In the genomic region with DNA sequence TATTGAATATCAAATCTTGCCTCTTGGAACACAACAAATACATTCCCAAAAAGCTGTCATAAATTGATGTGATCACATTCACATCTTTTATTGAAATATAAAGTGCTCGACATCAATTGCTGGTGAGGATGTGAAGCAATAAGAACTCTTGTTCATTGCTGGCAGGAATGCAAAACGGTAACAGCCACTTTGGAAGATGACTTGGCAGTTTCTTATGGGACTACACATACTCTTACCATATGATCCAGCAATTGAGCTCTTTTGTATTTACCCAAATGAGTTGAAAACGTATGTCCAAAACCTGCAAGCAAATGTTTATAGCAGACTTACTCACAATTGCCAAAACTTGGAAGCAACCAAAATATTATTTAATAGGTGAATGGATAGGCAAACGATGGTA, we compare ENCODE assay signal across 25 cellular contexts.
A peak's percentile ranks its signal among the peaks of the same experiment; 100 is the strongest.
DNase-seq lines count a peak whose midpoint lies in the region; ATAC-seq and TF ChIP-seq lines count a peak whose summit lies in the region.
"Had no signal": no experiment of that assay in that cellular context is flagged by ENCODE, and none has a peak within 500 bp of the region (broad histone marks: within the 10 kb centered on the region; RNA-seq: fewer than 3 reads in every experiment).

No MANE protein-coding gene starts in this region.

- no peak overlapping the region for H3K4me2 ChIP-seq in GM23338
- H3K4me2 ChIP-seq: BLaER1, KMS-11 had no signal

- peak overlapping the region; percentile 17; the same call in 1 of the 2 replicates for H3K27ac Mint-ChIP-seq in GM23338
- no peak overlapping the region for H3K27ac Mint-ChIP-seq in activated T-helper 2 cell treated with anti-CD3 and anti-CD28 coated beads, Interferon-gamma antibody, Interleukin-2, Interleukin-4, amounts not matched to agents 10 μg/mL and 5 μg/mL and 100 μg/mL, durations not matched to agents 14 hours and 24 hours and 36 hours
- H3K27ac Mint-ChIP-seq: CD4-positive, CD25-positive, alpha-beta regulatory T cell; HFFc6 had no signal

- no peaks in the 10 kb centered on the region for H3K36me3 Mint-ChIP-seq in GM23338 (ENCODE audit: low read depth)
- no peaks in the 10 kb centered on the region for H3K36me3 Mint-ChIP-seq in activated T-helper 2 cell treated with anti-CD3 and anti-CD28 coated beads, Interferon-gamma antibody, Interleukin-2, Interleukin-4, amounts not matched to agents 10 μg/mL and 5 μg/mL and 100 μg/mL, durations not matched to agents 14 hours and 24 hours and 36 hours (ENCODE audit: low read depth)
- H3K36me3 Mint-ChIP-seq: CD4-positive, CD25-positive, alpha-beta regulatory T cell had no signal

- no peak overlapping the region for H3K9ac ChIP-seq in adipocyte (ENCODE audit: low read length)
- H3K9ac ChIP-seq: BLaER1, GM23248, KMS-11 had no signal

- H3K27ac ChIP-seq in GM23338 (ENCODE audit: low read depth), result no peak overlapping the region
- H3K27ac ChIP-seq: 22Rv1, BLaER1, GM23248, KMS-11, RWPE1 had no signal

- DNase-seq in DMS 273 (lab: John Stamatoyannopoulos, UW; ENCODE audit: unreplicated experiment) (peak; percentile 2), DMS 273 treated with DMSO at 0.1 percent for 48 hours (lab: John Stamatoyannopoulos, UW) (no peak), GM23338 (ENCODE audit: low spot score) (no peak), adipocyte (ENCODE audit: low read depth) (no peak), fibroblast of pulmonary artery (ENCODE audit: low read depth) (peak; percentile 17), mesenteric fat pad (ENCODE audit: low spot score) (no peak)
- no peak for DNase-seq in activated CD4-positive, alpha-beta T cell treated with anti-CD3 and anti-CD28 coated beads, Interleukin-2, amount 50 U/mL, for 48 hours
- DNase-seq in activated T-helper 2 cell treated with anti-CD3 and anti-CD28 coated beads, Interferon-gamma antibody, Interleukin-2, Interleukin-4, amounts not matched to agents 10 μg/mL and 5 μg/mL and 100 μg/mL, durations not matched to agents 14 hours and 24 hours and 36 hours (ENCODE audit: low spot score), result no peak
- DNase-seq: ACHN; CD4-positive, CD25-positive, alpha-beta regulatory T cell; DMS53; GM23248; HFFc6; NCI-H1105 treated with DMSO at 0.1 percent for 48 hours; NCI-H146; NCI-H1930; NCI-H2107; NCI-H446 treated with DMSO at 0.1 percent for 48 hours; NCI-H69; SHP77 had no signal

- no peaks in the 10 kb centered on the region for H3K27me3 Mint-ChIP-seq in GM23338 (ENCODE audit: insufficient read depth, low read depth, poor library complexity)
- no peaks in the 10 kb centered on the region for H3K27me3 Mint-ChIP-seq in activated T-helper 2 cell treated with anti-CD3 and anti-CD28 coated beads, Interferon-gamma antibody, Interleukin-2, Interleukin-4, amounts not matched to agents 10 μg/mL and 5 μg/mL and 100 μg/mL, durations not matched to agents 14 hours and 24 hours and 36 hours (ENCODE audit: low read depth)
- H3K27me3 Mint-ChIP-seq: CD4-positive, CD25-positive, alpha-beta regulatory T cell had no signal

- TF ChIP-seq CTCF in GM23338 (conservative IDR thresholded peaks at IDR 0.05; ENCODE audit: low read depth in 2 of 2) (no peak), fibroblast of pulmonary artery (IDR thresholded peaks at IDR 0.05; ENCODE audit: low read length, missing control alignments) (no peak)

- no peak overlapping the region for H3K4me3 Mint-ChIP-seq in GM23338
- H3K4me3 Mint-ChIP-seq in activated T-helper 2 cell treated with anti-CD3 and anti-CD28 coated beads, Interferon-gamma antibody, Interleukin-2, Interleukin-4, amounts not matched to agents 10 μg/mL and 5 μg/mL and 100 μg/mL, durations not matched to agents 14 hours and 24 hours and 36 hours (ENCODE audit: low read depth), result no peak overlapping the region
- H3K4me3 Mint-ChIP-seq: CD4-positive, CD25-positive, alpha-beta regulatory T cell; HFFc6 had no signal

- no peak overlapping the region for H3K4me3 ChIP-seq in GM23338
- peak overlapping the region; percentile 6 for H3K4me3 ChIP-seq in adipocyte (ENCODE audit: low read length)
- no peak overlapping the region for H3K4me3 ChIP-seq in fibroblast of pulmonary artery (replicated peaks; ENCODE audit: low read depth, low read length)
- H3K4me3 ChIP-seq: BLaER1, GM23248, HAP-1 had no signal

- no peaks in the 10 kb centered on the region for H3K36me3 ChIP-seq in GM23338 (ENCODE audit: insufficient read depth)
- no peaks in the 10 kb centered on the region for H3K36me3 ChIP-seq in adipocyte (ENCODE audit: control insufficient read depth, insufficient read depth, low read length, severe bottlenecking)
- H3K36me3 ChIP-seq: BLaER1, HAP-1 had no signal

- no peaks in the 10 kb centered on the region for H3K79me2 ChIP-seq in GM23338 (replicated peaks; ENCODE audit: insufficient read depth)

- no peaks in the 10 kb centered on the region for H3K9me3 Mint-ChIP-seq in GM23338
- H3K9me3 Mint-ChIP-seq in activated T-helper 2 cell treated with anti-CD3 and anti-CD28 coated beads, Interferon-gamma antibody, Interleukin-2, Interleukin-4, amounts not matched to agents 10 μg/mL and 5 μg/mL and 100 μg/mL, durations not matched to agents 14 hours and 24 hours and 36 hours, result no peaks in the 10 kb centered on the region

- H3K4me1 ChIP-seq in GM23338 (ENCODE audit: insufficient read depth) (peaks cover 9% of the 10 kb centered on the region), adipocyte (ENCODE audit: control insufficient read depth, insufficient read depth, low read length) (peaks cover 63% of the 10 kb centered on the region)
- H3K4me1 ChIP-seq: BLaER1 had no signal

- no peaks in the 10 kb centered on the region for H3K9me3 ChIP-seq in adipocyte (ENCODE audit: control insufficient read depth, low read length)
- H3K9me3 ChIP-seq: BLaER1, HAP-1 had no signal

- H3F3A ChIP-seq in GM23338 (replicated peaks; ENCODE audit: low read depth), result no peaks in the 10 kb centered on the region

- ATAC-seq in GM23338, result no peak

- H4K20me1 ChIP-seq in GM23338 (replicated peaks; ENCODE audit: insufficient read depth), result no peaks in the 10 kb centered on the region
- H4K20me1 ChIP-seq: BLaER1 had no signal

- H3K4me1 Mint-ChIP-seq in GM23338, result peaks cover 11% of the 10 kb centered on the region
- H3K4me1 Mint-ChIP-seq in activated T-helper 2 cell treated with anti-CD3 and anti-CD28 coated beads, Interferon-gamma antibody, Interleukin-2, Interleukin-4, amounts not matched to agents 10 μg/mL and 5 μg/mL and 100 μg/mL, durations not matched to agents 14 hours and 24 hours and 36 hours (ENCODE audit: low read depth), result no peaks in the 10 kb centered on the region
- H3K4me1 Mint-ChIP-seq: CD4-positive, CD25-positive, alpha-beta regulatory T cell had no signal

- H3K9me2 ChIP-seq in GM23338 (ENCODE audit: insufficient read depth), result 0 out of 2 replicates have a peak, but pooled peaks cover 6% of the 10 kb centered on the region

- intact Hi-C loops in activated T-helper 2 cell treated with anti-CD3 and anti-CD28 coated beads, Interferon-gamma antibody, Interleukin-2, Interleukin-4, amounts not matched to agents 10 μg/mL and 5 μg/mL and 100 μg/mL, durations not matched to agents 14 hours and 24 hours and 36 hours (cut with micrococcal nuclease), result no loop called here

- H3K27me3 ChIP-seq in GM23338 (ENCODE audit: insufficient read depth) (no peaks in the 10 kb centered on the region), adipocyte (replicated peaks; ENCODE audit: control insufficient read depth, insufficient read depth, low read length) (no peaks in the 10 kb centered on the region)
- H3K27me3 ChIP-seq: BLaER1 had no signal

- H2AFZ ChIP-seq in GM23338, result no peak overlapping the region
- H2AFZ ChIP-seq: GM23248 had no signal

TF ChIP-seq in GM23338, 12 proteins besides CTCF, POLR2A, EP300 and RAD21 (continues in another document):
- TF ChIP-seq STAT1 (IDR thresholded peaks at IDR 0.05; ENCODE audit: unreplicated experiment), result no peak

Comparison
In these comparisons a context has a peak if more than half of its experiments do, and no peak if none do; other contexts are left out.
1. DNase-seq: peak in DMS 273 (single experiment) and fibroblast of pulmonary artery (single experiment); none in DMS 273 treated with DMSO at 0.1 percent for 48 hours (single experiment), GM23338 (single experiment), adipocyte (single experiment), activated CD4-positive, alpha-beta T cell treated with anti-CD3 and anti-CD28 coated beads, Interleukin-2, amount 50 U/mL, for 48 hours (0 of 2), activated T-helper 2 cell treated with anti-CD3 and anti-CD28 coated beads, Interferon-gamma antibody, Interleukin-2, Interleukin-4, amounts not matched to agents 10 μg/mL and 5 μg/mL and 100 μg/mL, durations not matched to agents 14 hours and 24 hours and 36 hours (single experiment) and mesenteric fat pad (single experiment).